Comparison of ENCODE assay signal across 1 cellular context in the genomic region with DNA sequence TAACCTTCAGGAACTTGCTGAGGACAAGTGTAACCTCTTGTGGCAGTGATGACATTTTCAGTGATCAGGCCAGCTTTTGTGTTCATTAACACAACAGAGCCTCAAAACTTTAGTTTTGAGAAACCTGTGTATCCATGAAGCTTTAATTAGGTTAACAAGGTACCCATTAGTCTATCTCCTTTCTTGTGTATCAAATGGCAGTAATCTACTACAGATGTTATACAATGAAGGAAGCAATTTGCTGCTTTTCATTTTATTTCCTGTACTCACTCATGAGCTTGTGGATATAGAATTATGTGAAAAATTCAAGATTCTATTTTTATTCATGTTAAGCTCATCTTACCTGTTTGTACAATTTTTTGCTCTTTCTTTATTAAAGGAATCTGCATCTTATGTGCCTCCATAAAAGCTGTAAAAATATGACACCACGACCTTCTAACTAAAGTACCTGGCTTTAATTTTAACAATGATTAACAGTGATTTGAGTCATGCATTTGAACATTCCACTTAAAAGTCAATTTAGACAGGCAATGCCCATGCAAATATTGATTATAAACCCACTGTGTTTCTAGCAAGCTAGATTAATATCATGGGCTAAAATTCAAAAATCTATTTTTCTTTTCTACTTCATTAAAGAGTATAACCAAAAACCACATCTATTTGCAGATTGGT.
A peak's percentile ranks its signal among the peaks of the same experiment; 100 is the strongest.
TF ChIP-seq lines count a peak whose summit lies in the region.

No MANE protein-coding gene starts in this region.

TF ChIP-seq in SK-N-SH, 30 proteins besides CTCF, POLR2A, EP300 and RAD21 (continued from another document):
- TF ChIP-seq, protein P1, sequence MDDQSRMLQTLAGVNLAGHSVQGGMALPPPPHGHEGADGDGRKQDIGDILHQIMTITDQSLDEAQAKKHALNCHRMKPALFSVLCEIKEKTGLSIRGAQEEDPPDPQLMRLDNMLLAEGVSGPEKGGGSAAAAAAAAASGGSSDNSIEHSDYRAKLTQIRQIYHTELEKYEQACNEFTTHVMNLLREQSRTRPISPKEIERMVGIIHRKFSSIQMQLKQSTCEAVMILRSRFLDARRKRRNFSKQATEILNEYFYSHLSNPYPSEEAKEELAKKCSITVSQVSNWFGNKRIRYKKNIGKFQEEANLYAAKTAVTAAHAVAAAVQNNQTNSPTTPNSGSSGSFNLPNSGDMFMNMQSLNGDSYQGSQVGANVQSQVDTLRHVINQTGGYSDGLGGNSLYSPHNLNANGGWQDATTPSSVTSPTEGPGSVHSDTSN (IDR thresholded peaks at IDR 0.05): no peak
- TF ChIP-seq RCOR1 (IDR thresholded peaks at IDR 0.05; ENCODE audit: low read length): peak; percentile 76
- TF ChIP-seq TEAD4 (IDR thresholded peaks at IDR 0.05; ENCODE audit: borderline replicate concordance, insufficient read depth): peak; percentile 7; the same call in 1 of the 2 replicates
- no peak for TF ChIP-seq MEF2A (IDR thresholded peaks at IDR 0.05; ENCODE audit: borderline replicate concordance, low read depth)
- peak; percentile 33 for TF ChIP-seq CHD2 (IDR thresholded peaks at IDR 0.05; ENCODE audit: low read length, partially characterized antibody)
